17 cellular contexts compared by ENCODE assay signal in the genomic region with DNA sequence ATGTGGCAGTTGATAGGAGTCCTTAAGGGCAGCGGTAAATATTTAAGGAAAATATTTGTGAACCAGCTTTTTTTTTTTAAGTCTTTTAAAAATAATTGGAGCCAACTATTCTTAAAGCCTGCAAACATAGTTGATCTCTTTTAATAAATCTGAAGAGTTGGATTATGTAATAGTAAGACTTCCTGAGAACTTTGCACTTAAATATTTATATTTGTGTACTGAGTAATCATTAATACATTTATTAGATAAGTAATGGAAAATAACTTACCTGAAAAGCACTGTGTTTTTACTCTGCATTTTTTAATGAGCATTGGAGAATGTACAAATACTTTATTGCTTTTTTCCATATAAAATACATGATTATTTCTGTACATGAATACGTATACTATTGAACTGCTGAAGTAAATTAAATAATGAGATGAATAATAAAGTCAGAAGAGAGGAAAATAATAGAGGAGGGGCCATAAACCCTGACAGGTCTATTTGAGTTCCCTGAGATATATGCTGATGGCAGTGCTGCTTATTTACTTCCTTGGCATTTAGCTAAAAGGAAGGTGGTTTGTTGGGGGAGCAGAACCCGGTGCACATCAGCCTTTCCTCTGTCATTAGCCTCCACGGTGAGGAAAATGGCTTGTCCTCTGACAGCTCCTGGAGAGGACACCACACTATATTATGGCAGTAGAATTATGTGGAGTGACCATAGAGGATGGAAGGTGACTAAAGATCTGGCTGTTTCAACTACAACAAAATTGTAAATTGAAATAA.
"Had no signal": no experiment of that assay in that cellular context is flagged by ENCODE, and none has a peak within 500 bp of the region (broad histone marks: within the 10 kb centered on the region; RNA-seq: fewer than 3 reads in every experiment).

No MANE protein-coding gene starts in this region.

- H3K9me3 ChIP-seq: esophagus muscularis mucosa, gastrocnemius medialis, left lung, lower lobe of right lung, psoas muscle, suprapubic skin, tibial artery, upper lobe of right lung, vagina had no signal

- H3K4me3 ChIP-seq: esophagus muscularis mucosa, gastrocnemius medialis, left lung, lower lobe of right lung, psoas muscle, suprapubic skin, tibial artery, upper lobe of right lung, vagina had no signal

- H3K4me1 ChIP-seq: gastrocnemius medialis, left lung, psoas muscle, suprapubic skin, upper lobe of right lung, vagina had no signal

- H3K36me3 ChIP-seq: esophagus muscularis mucosa, gastrocnemius medialis, left lung, lower lobe of right lung, tibial artery, upper lobe of right lung, vagina had no signal

- DNase-seq: effector memory CD8-positive, alpha-beta T cell; gastrocnemius medialis; glutamatergic neuron; islet precursor cell; left lung; lower lobe of right lung; midbrain; naive B cell; psoas muscle; retina; stimulated activated naive CD4-positive, alpha-beta T cell treated with Interleukin-2 at 50 U/mL for 16 hours; tibial artery; upper lobe of right lung had no signal

- H3K27ac ChIP-seq: epithelial cell of prostate, esophagus muscularis mucosa, gastrocnemius medialis, left lung, lower lobe of right lung, psoas muscle, suprapubic skin, tibial artery, upper lobe of right lung, vagina had no signal

- H3K27me3 ChIP-seq: esophagus muscularis mucosa, gastrocnemius medialis, left lung, suprapubic skin, tibial artery, upper lobe of right lung, vagina had no signal
